18 cellular contexts compared by ENCODE assay signal in the genomic region with DNA sequence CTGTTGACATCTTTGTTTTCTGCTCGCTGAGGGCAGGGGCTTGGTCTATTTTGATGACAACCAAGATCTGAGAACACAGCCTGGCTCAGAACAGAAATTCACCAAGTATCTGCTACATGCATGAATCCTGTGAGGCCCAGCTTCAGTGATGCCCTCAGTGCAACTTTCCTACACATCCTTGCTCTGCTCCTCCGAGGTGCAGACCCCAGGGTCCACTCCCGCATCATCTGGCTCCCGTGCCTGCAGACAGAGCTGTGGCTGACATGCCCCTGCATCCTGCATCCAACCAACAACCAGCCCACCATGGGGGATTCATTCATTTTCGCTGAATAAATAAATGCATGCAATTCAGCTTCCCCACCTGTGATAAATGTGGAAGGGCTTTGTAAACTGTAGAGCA.
DNase-seq lines count a peak whose midpoint lies in the region; ATAC-seq and TF ChIP-seq lines count a peak whose summit lies in the region.
"Had no signal": no experiment of that assay in that cellular context is flagged by ENCODE, and none has a peak within 500 bp of the region (broad histone marks: within the 10 kb centered on the region; RNA-seq: fewer than 3 reads in every experiment).

No MANE protein-coding gene starts in this region.

- peaks cover 7% of the 10 kb centered on the region for H3K27me3 Mint-ChIP-seq in activated CD8-positive, alpha-beta memory T cell treated with anti-CD3 and anti-CD28 coated beads, Interleukin-2, amount 10 ng/mL, durations not matched to agents 7 days and 5 days
- no peaks in the 10 kb centered on the region for H3K27me3 Mint-ChIP-seq in activated naive CD4-positive, alpha-beta T cell treated with anti-CD3 and anti-CD28 coated beads for 36 hours (ENCODE audit: low read depth)

- CTCF ChIA-PET in activated CD8-positive, alpha-beta memory T cell treated with anti-CD3 and anti-CD28 coated beads, Interleukin-2, amount 10 ng/mL, durations not matched to agents 7 days and 5 days (lab: Charles Lee): no interaction called here
- CTCF ChIA-PET in activated naive CD4-positive, alpha-beta T cell treated with anti-CD3 and anti-CD28 coated beads for 36 hours (lab: Charles Lee): no interaction called here

- no peaks in the 10 kb centered on the region for H3K9me3 Mint-ChIP-seq in activated CD8-positive, alpha-beta memory T cell treated with anti-CD3 and anti-CD28 coated beads, Interleukin-2, amount 10 ng/mL, durations not matched to agents 7 days and 5 days (ENCODE audit: low read depth)
- H3K9me3 Mint-ChIP-seq in activated naive CD4-positive, alpha-beta T cell treated with anti-CD3 and anti-CD28 coated beads for 36 hours: no peaks in the 10 kb centered on the region
- H3K9me3 Mint-ChIP-seq: CD4-positive, CD25-positive, alpha-beta regulatory T cell had no signal

- H3K27ac Mint-ChIP-seq in activated CD8-positive, alpha-beta memory T cell treated with anti-CD3 and anti-CD28 coated beads, Interleukin-2, amount 10 ng/mL, durations not matched to agents 7 days and 5 days: no peak overlapping the region
- no peak overlapping the region for H3K27ac Mint-ChIP-seq in activated naive CD4-positive, alpha-beta T cell treated with anti-CD3 and anti-CD28 coated beads for 36 hours
- H3K27ac Mint-ChIP-seq: CD4-positive, CD25-positive, alpha-beta regulatory T cell had no signal

- no peaks in the 10 kb centered on the region for H3K36me3 Mint-ChIP-seq in activated CD8-positive, alpha-beta memory T cell treated with anti-CD3 and anti-CD28 coated beads, Interleukin-2, amount 10 ng/mL, durations not matched to agents 7 days and 5 days
- no peaks in the 10 kb centered on the region for H3K36me3 Mint-ChIP-seq in activated naive CD4-positive, alpha-beta T cell treated with anti-CD3 and anti-CD28 coated beads for 36 hours (ENCODE audit: low read depth)
- H3K36me3 Mint-ChIP-seq: CD4-positive, CD25-positive, alpha-beta regulatory T cell had no signal

- H3K4me3 Mint-ChIP-seq in activated CD8-positive, alpha-beta memory T cell treated with anti-CD3 and anti-CD28 coated beads, Interleukin-2, amount 10 ng/mL, durations not matched to agents 7 days and 5 days: no peak overlapping the region
- H3K4me3 Mint-ChIP-seq in activated naive CD4-positive, alpha-beta T cell treated with anti-CD3 and anti-CD28 coated beads for 36 hours: no peak overlapping the region
- H3K4me3 Mint-ChIP-seq: CD4-positive, CD25-positive, alpha-beta regulatory T cell had no signal

- ATAC-seq in activated CD8-positive, alpha-beta memory T cell treated with anti-CD3 and anti-CD28 coated beads, Interleukin-2, amount 10 ng/mL, durations not matched to agents 7 days and 5 days: no peak
- no peak for ATAC-seq in sciatic nerve
- ATAC-seq in HG03039 (IDR thresholded peaks at IDR 0.05; ENCODE audit: unreplicated experiment): no peak

- TF ChIP-seq POLR2A in erythroblast (IDR thresholded peaks at IDR 0.05; ENCODE audit: low read length): no peak

- intact Hi-C loops in sciatic nerve (cut with DNase I): no loop called here
- intact Hi-C loops in activated naive CD4-positive, alpha-beta T cell treated with anti-CD3 and anti-CD28 coated beads for 36 hours (cut with micrococcal nuclease): no loop called here

- H3K4me1 Mint-ChIP-seq in activated CD8-positive, alpha-beta memory T cell treated with anti-CD3 and anti-CD28 coated beads, Interleukin-2, amount 10 ng/mL, durations not matched to agents 7 days and 5 days: no peaks in the 10 kb centered on the region
- no peaks in the 10 kb centered on the region for H3K4me1 Mint-ChIP-seq in activated naive CD4-positive, alpha-beta T cell treated with anti-CD3 and anti-CD28 coated beads for 36 hours (ENCODE audit: low read depth)
- H3K4me1 Mint-ChIP-seq: CD4-positive, CD25-positive, alpha-beta regulatory T cell had no signal

- peak; percentile 22 for DNase-seq in activated CD8-positive, alpha-beta memory T cell treated with anti-CD3 and anti-CD28 coated beads, Interleukin-2, amount 10 ng/mL, durations not matched to agents 7 days and 5 days
- DNase-seq in activated CD8-positive, alpha-beta memory T cell treated with anti-CD3 and anti-CD28 coated beads, Interleukin-2, amount 50 U/mL, for 48 hours: no peak
- peak; percentile 43 for DNase-seq in mesenteric fat pad (ENCODE audit: low spot score)
- DNase-seq in sciatic nerve (ENCODE audit: low spot score): peak; percentile 25
- no peak for DNase-seq in erythroblast (lab: John Stamatoyannopoulos, UW)
- no peak for DNase-seq in activated naive CD4-positive, alpha-beta T cell treated with anti-CD3 and anti-CD28 coated beads for 36 hours
- DNase-seq in AG08396 (ENCODE audit: low spot score): no peak
- DNase-seq: CD4-positive, CD25-positive, alpha-beta regulatory T cell; DMS153; DND-41; H7; KBM-7; NCI-H1105 treated with DMSO at 0.1 percent for 48 hours; NCI-H2029; NCI-H524 treated with DMSO at 0.1 percent for 48 hours; Right ventricle myocardium superior; RPMI8226 had no signal

Comparison
In these comparisons a context has a peak if more than half of its experiments do, and no peak if none do; other contexts are left out.
1. DNase-seq: peak in activated CD8-positive, alpha-beta memory T cell treated with anti-CD3 and anti-CD28 coated beads, Interleukin-2, amount 10 ng/mL, durations not matched to agents 7 days and 5 days (single experiment), mesenteric fat pad (single experiment) and sciatic nerve (single experiment); none in activated CD8-positive, alpha-beta memory T cell treated with anti-CD3 and anti-CD28 coated beads, Interleukin-2, amount 50 U/mL, for 48 hours (single experiment), erythroblast (0 of 2), activated naive CD4-positive, alpha-beta T cell treated with anti-CD3 and anti-CD28 coated beads for 36 hours (single experiment) and AG08396 (single experiment).